In genomic region chr7:149144996-149145850, GRCh38 we compare ENCODE assay signal across 10 cellular contexts. TPM values are rescaled to one million over a fixed set of nuclear protein-coding genes. Genes with fewer than 3 reads are reported as not detected.
DNase-seq lines count a peak whose midpoint lies in the region; ATAC-seq lines count a peak whose summit lies in the region.
"Had no signal": no experiment of that assay in that cellular context is flagged by ENCODE, and none has a peak within 500 bp of the region (broad histone marks: within the 10 kb centered on the region; RNA-seq: fewer than 3 reads in every experiment).

No MANE protein-coding gene starts in this region.

- H3K9me3 ChIP-seq in NT2/D1 (ENCODE audit: insufficient read depth, low read length) (no peaks in the 10 kb centered on the region), esophagus (ENCODE audit: control insufficient read depth in 2 of 2, insufficient read depth in 1 of 2, low read depth in 1 of 2, low read length in 1 of 2) (no peaks in the 10 kb centered on the region)

- H3K27ac ChIP-seq in esophagus (ENCODE audit: low read depth in 2 of 2, low read length in 1 of 2) = peak overlapping the region; percentile 76 to 92

- H3K9ac ChIP-seq in NT2/D1 (ENCODE audit: insufficient read length, low read depth) = peak overlapping the region; percentile 7

- DNase-seq in T-helper 1 cell (no peak), NT2/D1 (ENCODE audit: low read depth, low spot score) (peak; percentile 97)
- no peak for DNase-seq in activated CD4-positive, alpha-beta T cell treated with anti-CD3 and anti-CD28 coated beads for 1 hour
- DNase-seq: NCI-H510A, nephron progenitor cell had no signal

- H3K27me3 Mint-ChIP-seq in T-helper 1 cell treated with Interleukin-12 subunit alpha and Interleukin-12 subunit beta and Interleukin-4 antibody, amounts not matched to agents 30 μg/mL and 1 μg/mL, for 36 hours (ENCODE audit: low read depth) = no peaks in the 10 kb centered on the region
- no peaks in the 10 kb centered on the region for H3K27me3 Mint-ChIP-seq in stimulated activated memory B cell treated with anti-CD40 and anti-IgM and Interleukin-4, amounts not matched to agents 10 μg/mL and 1 μg/mL and 100 μg/mL, for 72 hours

- peaks cover 3% of the 10 kb centered on the region for H3K36me3 Mint-ChIP-seq in T-helper 1 cell treated with Interleukin-12 subunit alpha and Interleukin-12 subunit beta and Interleukin-4 antibody, amounts not matched to agents 30 μg/mL and 1 μg/mL, for 36 hours (ENCODE audit: low read depth)
- peaks cover 6% of the 10 kb centered on the region for H3K36me3 Mint-ChIP-seq in stimulated activated memory B cell treated with anti-CD40 and anti-IgM and Interleukin-4, amounts not matched to agents 10 μg/mL and 1 μg/mL and 100 μg/mL, for 72 hours

- no peak overlapping the region for H3K27ac Mint-ChIP-seq in T-helper 1 cell treated with Interleukin-12 subunit alpha and Interleukin-12 subunit beta and Interleukin-4 antibody, amounts not matched to agents 30 μg/mL and 1 μg/mL, for 36 hours
- H3K27ac Mint-ChIP-seq in stimulated activated memory B cell treated with anti-CD40 and anti-IgM and Interleukin-4, amounts not matched to agents 10 μg/mL and 1 μg/mL and 100 μg/mL, for 72 hours = peak overlapping the region; percentile 83
- H3K27ac Mint-ChIP-seq: nephron progenitor cell had no signal

- H3K4me3 Mint-ChIP-seq in T-helper 1 cell treated with Interleukin-12 subunit alpha and Interleukin-12 subunit beta and Interleukin-4 antibody, amounts not matched to agents 30 μg/mL and 1 μg/mL, for 36 hours = peak overlapping the region; percentile 1
- peak overlapping the region; percentile 86 for H3K4me3 Mint-ChIP-seq in stimulated activated memory B cell treated with anti-CD40 and anti-IgM and Interleukin-4, amounts not matched to agents 10 μg/mL and 1 μg/mL and 100 μg/mL, for 72 hours

- H3K36me3 ChIP-seq in NT2/D1 (ENCODE audit: insufficient read depth, insufficient read length, low read length) (no peaks in the 10 kb centered on the region), esophagus (ENCODE audit: control insufficient read depth in 2 of 2, insufficient read depth in 2 of 2, low read length in 1 of 2) (no peaks in the 10 kb centered on the region)

- ATAC-seq in stimulated activated memory B cell treated with anti-CD40 and anti-IgM and Interleukin-4, amounts not matched to agents 10 μg/mL and 1 μg/mL and 100 μg/mL, for 72 hours = no peak
- ATAC-seq in HG03159 (IDR thresholded peaks at IDR 0.05; ENCODE audit: unreplicated experiment) (no peak), HG03045 (IDR thresholded peaks at IDR 0.05; ENCODE audit: unreplicated experiment) (no peak)

- H3K4me1 ChIP-seq in NT2/D1 (ENCODE audit: insufficient read depth, insufficient read length) (peaks cover 2% of the 10 kb centered on the region), esophagus (ENCODE audit: control insufficient read depth in 2 of 2, insufficient read depth in 2 of 2, low read length in 1 of 2) (peaks cover 2 to 3% of the 10 kb centered on the region in 2 donors)

- H3K27me3 ChIP-seq in NT2/D1 (ENCODE audit: insufficient read depth, insufficient read length) (no peaks in the 10 kb centered on the region), esophagus (ENCODE audit: control insufficient read depth in 1 of 2, insufficient read depth in 2 of 2, low read length in 2 of 2) (no peaks in the 10 kb centered on the region)

- WGBS in esophagus, 2 donors = 52 to 71% methylated on average over 8 of the region's 8 CpGs

- H3K4me3 ChIP-seq in NT2/D1 (ENCODE audit: insufficient read length, low read depth) = no peak overlapping the region
- H3K4me3 ChIP-seq in esophagus (ENCODE audit: low read depth in 1 of 2, low read length in 2 of 2) = no peak overlapping the region

- no peaks in the 10 kb centered on the region for H3K9me3 Mint-ChIP-seq in T-helper 1 cell treated with Interleukin-12 subunit alpha and Interleukin-12 subunit beta and Interleukin-4 antibody, amounts not matched to agents 30 μg/mL and 1 μg/mL, for 36 hours
- H3K9me3 Mint-ChIP-seq in stimulated activated memory B cell treated with anti-CD40 and anti-IgM and Interleukin-4, amounts not matched to agents 10 μg/mL and 1 μg/mL and 100 μg/mL, for 72 hours = no peaks in the 10 kb centered on the region
- H3K9me3 Mint-ChIP-seq: nephron progenitor cell had no signal

- H3K4me1 Mint-ChIP-seq in T-helper 1 cell treated with Interleukin-12 subunit alpha and Interleukin-12 subunit beta and Interleukin-4 antibody, amounts not matched to agents 30 μg/mL and 1 μg/mL, for 36 hours (ENCODE audit: low read depth) = peaks cover 19% of the 10 kb centered on the region
- peaks cover 23% of the 10 kb centered on the region for H3K4me1 Mint-ChIP-seq in stimulated activated memory B cell treated with anti-CD40 and anti-IgM and Interleukin-4, amounts not matched to agents 10 μg/mL and 1 μg/mL and 100 μg/mL, for 72 hours

RNA-seq across cellular contexts. Expression of gene ZNF398, which starts 2.0 kb away (rescaled TPM):
- 1 to 10 TPM; 3.7 to 4.5 TPM for polyA plus RNA-seq in esophagus

RNA-seq across cellular contexts. Expression of gene ZNF425, which starts 19.1 kb away (rescaled TPM):
- polyA plus RNA-seq in esophagus = 1 to 10 TPM; 1.5 to 1.9 TPM

RNA-seq across cellular contexts. Expression of gene ZNF282, which starts 50.1 kb away (rescaled TPM):
- polyA plus RNA-seq in esophagus = 10 to 100 TPM in 1 of 2 donors, 1 to 10 TPM in 1; 9.5 to 11.7 TPM

RNA-seq across cellular contexts. Expression of gene ZNF786, which starts 54.7 kb away (rescaled TPM):
- 1 to 10 TPM; 3.6 to 3.9 TPM for polyA plus RNA-seq in esophagus
